Comparison of ENCODE assay signal across 13 cellular contexts in the genomic region with DNA sequence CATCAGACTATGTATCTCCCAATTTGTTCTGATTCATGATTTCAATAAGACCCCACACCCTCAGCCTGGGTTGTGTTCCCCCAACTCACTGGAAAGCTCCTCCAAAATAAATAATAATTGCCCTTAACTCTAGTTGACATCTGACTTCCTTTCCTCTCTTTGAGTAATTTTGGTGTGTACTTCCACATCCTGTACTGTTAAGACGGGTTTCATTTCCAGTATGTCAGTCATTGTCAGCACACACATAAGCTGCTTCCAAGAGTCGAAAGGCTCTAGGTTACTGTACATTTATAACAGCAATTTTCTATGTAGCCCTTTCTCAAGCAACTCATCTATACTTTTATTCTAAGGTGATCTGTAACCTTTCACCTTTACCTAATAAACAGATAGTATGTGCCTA. TPM values are rescaled to one million over a fixed set of nuclear protein-coding genes. Genes with fewer than 3 reads are reported as not detected.
DNase-seq lines count a peak whose midpoint lies in the region; TF ChIP-seq lines count a peak whose summit lies in the region.
"Had no signal": no experiment of that assay in that cellular context is flagged by ENCODE, and none has a peak within 500 bp of the region (broad histone marks: within the 10 kb centered on the region; RNA-seq: fewer than 3 reads in every experiment).

No MANE protein-coding gene starts in this region.

- H3K9me3 Mint-ChIP-seq in activated T-cell treated with anti-CD3 and anti-CD28 coated beads, Interleukin-2, amount 50 U/mL, for 24 hours, result no peaks in the 10 kb centered on the region
- H3K9me3 Mint-ChIP-seq: endodermal cell, WTC11 had no signal

- H3K4me1 ChIP-seq in Loucy (ENCODE audit: insufficient read depth, low read length, poor library complexity, severe bottlenecking) (peaks cover 65% of the 10 kb centered on the region), fibroblast of lung (ENCODE audit: control insufficient read depth, extremely low read depth, insufficient read depth, low read length) (peaks cover 13% of the 10 kb centered on the region), testis (peaks cover 4% of the 10 kb centered on the region)

- H3K27me3 Mint-ChIP-seq in activated T-cell treated with anti-CD3 and anti-CD28 coated beads, Interleukin-2, amount 50 U/mL, for 24 hours, result no peaks in the 10 kb centered on the region

- H4K20me1 ChIP-seq in Loucy (ENCODE audit: insufficient read depth, low read length, poor library complexity, severe bottlenecking), result no peaks in the 10 kb centered on the region
- H4K20me1 ChIP-seq in fibroblast of lung (ENCODE audit: control insufficient read depth, extremely low read depth, insufficient read depth, low read length), result no peaks in the 10 kb centered on the region

- peak overlapping the region; percentile 3 for H3K27ac Mint-ChIP-seq in activated T-cell treated with anti-CD3 and anti-CD28 coated beads, Interleukin-2, amount 50 U/mL, for 24 hours
- H3K27ac Mint-ChIP-seq: endodermal cell, WTC11 had no signal

- no peak overlapping the region for H3K4me3 Mint-ChIP-seq in activated T-cell treated with anti-CD3 and anti-CD28 coated beads, Interleukin-2, amount 50 U/mL, for 24 hours
- H3K4me3 Mint-ChIP-seq: endodermal cell, WTC11 had no signal

- TF ChIP-seq CTCF in Loucy (conservative IDR thresholded peaks at IDR 0.05; ENCODE audit: low read length) (no peak), fibroblast of lung (conservative IDR thresholded peaks at IDR 0.05 in 1 of 2, IDR thresholded peaks at IDR 0.05 in 1 of 2; ENCODE audit: low read depth in 1 of 2, low read length in 2 of 2) (no peak), testis (IDR thresholded peaks at IDR 0.05) (no peak)

- WGBS in testis, 2 donors, result 65 to 67% methylated on average over 2 of the region's 2 CpGs

- H3K9me2 ChIP-seq in Loucy (replicated peaks; ENCODE audit: low read depth, low read length), result no peaks in the 10 kb centered on the region

- no peaks in the 10 kb centered on the region for H3K27me3 ChIP-seq in Loucy (ENCODE audit: insufficient read depth, low read length, poor library complexity, severe bottlenecking)
- no peaks in the 10 kb centered on the region for H3K27me3 ChIP-seq in fibroblast of lung (ENCODE audit: control insufficient read depth, insufficient read depth, low read length)
- no peaks in the 10 kb centered on the region for H3K27me3 ChIP-seq in testis

- H3K36me3 ChIP-seq in Loucy (ENCODE audit: insufficient read depth, low read length) (no peaks in the 10 kb centered on the region), fibroblast of lung (ENCODE audit: control insufficient read depth, insufficient read depth, low read length) (no peaks in the 10 kb centered on the region), testis (ENCODE audit: low read depth, missing control alignments) (no peaks in the 10 kb centered on the region)

- peak overlapping the region; percentile 63 for H3K4me2 ChIP-seq in Loucy (ENCODE audit: low read depth, low read length, poor library complexity, severe bottlenecking)
- peak overlapping the region; percentile 73 for H3K4me2 ChIP-seq in fibroblast of lung (ENCODE audit: extremely low read depth, insufficient read depth, low read length)

- no peak for DNase-seq in activated T-cell treated with anti-CD3 and anti-CD28 coated beads, Interleukin-2, amount 50 U/mL, for 24 hours
- no peak for DNase-seq in activated T-cell treated with anti-CD3 and anti-CD28 coated beads, Interleukin-2, amount 50 U/mL, for 1 hour
- DNase-seq in fibroblast of lung (ENCODE audit: low read depth in 2 of 2) (peak in 1 of 2 donors; percentile 31), testis (no peak), kidney glomerular epithelial cell (lab: John Stamatoyannopoulos, UW) (no peak), NCI-H1092 treated with DMSO at 0.1 percent for 48 hours (lab: John Stamatoyannopoulos, UW) (no peak), COLO668 (lab: John Stamatoyannopoulos, UW; ENCODE audit: unreplicated experiment) (no peak)
- DNase-seq: activated naive CD4-positive, alpha-beta T cell treated with anti-CD3 and anti-CD28 coated beads, Interleukin-2, amount 50 U/mL, for 16 hours; endodermal cell had no signal

- H3K9me3 ChIP-seq in Loucy (ENCODE audit: insufficient read depth, low read depth, low read length), result no peaks in the 10 kb centered on the region
- no peaks in the 10 kb centered on the region for H3K9me3 ChIP-seq in fibroblast of lung (ENCODE audit: control insufficient read depth, insufficient read depth, low read depth, low read length)
- no peaks in the 10 kb centered on the region for H3K9me3 ChIP-seq in testis
- H3K9me3 ChIP-seq: A549 had no signal

- H2AFZ ChIP-seq in Loucy (ENCODE audit: low read length), result peak overlapping the region; percentile 53; the same call in 1 of the 2 replicates
- H2AFZ ChIP-seq in fibroblast of lung (ENCODE audit: low read length), result peak overlapping the region; percentile 13

- peaks cover 41% of the 10 kb centered on the region for H3K4me1 Mint-ChIP-seq in activated T-cell treated with anti-CD3 and anti-CD28 coated beads, Interleukin-2, amount 50 U/mL, for 24 hours (ENCODE audit: low read depth)

- H3K27ac ChIP-seq in fibroblast of lung (ENCODE audit: insufficient read depth, low read length) (peak overlapping the region; percentile 17), testis (peak overlapping the region; percentile 58 to 74)
- H3K27ac ChIP-seq: A549 had no signal

- H3F3A ChIP-seq in Loucy (ENCODE audit: low read depth), result no peaks in the 10 kb centered on the region; the same call in 1 of the 2 replicates

- H3K79me2 ChIP-seq in Loucy (ENCODE audit: insufficient read depth, low read length) (no peaks in the 10 kb centered on the region), fibroblast of lung (ENCODE audit: control insufficient read depth, insufficient read depth, low read length) (no peaks in the 10 kb centered on the region)

- TF ChIP-seq POLR2A in testis (IDR thresholded peaks at IDR 0.05), result no peak

- no peaks in the 10 kb centered on the region for H3K36me3 Mint-ChIP-seq in activated T-cell treated with anti-CD3 and anti-CD28 coated beads, Interleukin-2, amount 50 U/mL, for 24 hours (ENCODE audit: low read depth)
- H3K36me3 Mint-ChIP-seq: WTC11 had no signal

- intact Hi-C loops in testis (cut with DNase I; ENCODE audit: low total_unique reads), result no loop called here

- H3K9ac ChIP-seq in Loucy (ENCODE audit: low read depth, low read length, poor library complexity, severe bottlenecking), result peak overlapping the region; percentile 61
- H3K9ac ChIP-seq in fibroblast of lung (ENCODE audit: insufficient read depth, low read length), result no peak overlapping the region

- peak overlapping the region; percentile 40 for H3K4me3 ChIP-seq in Loucy (ENCODE audit: low read length, poor library complexity, severe bottlenecking)
- peak overlapping the region in 3 of 4 experiments; percentile 48 to 57 (median 53) for H3K4me3 ChIP-seq in fibroblast of lung (replicated peaks in 1 of 4; ENCODE audit: control extremely low read depth in 1 of 4, insufficient read depth in 1 of 4, low read depth in 3 of 4, low read length in 4 of 4)
- no peak overlapping the region for H3K4me3 ChIP-seq in testis
- H3K4me3 ChIP-seq: A549 had no signal

RNA-seq across cellular contexts. Expression of gene C1QTNF7, which starts 52.1 kb away (rescaled TPM):
- total RNA-seq in fibroblast of lung, result 1.5 and 3.0 TPM in 2 replicates
- 2.8 and 4.9 TPM in 2 replicates for polyA plus RNA-seq in fibroblast of lung
- 0.77 and 2.7 TPM in 2 replicates for polyA plus RNA-seq in fibroblast of lung (2012)
- polyA minus RNA-seq in fibroblast of lung (ENCODE audit: low replicate concordance), result 0.75 TPM in 1 of 2 replicates, not detected in the other
- 1 to 10 TPM; 5.1 to 8.1 TPM for total RNA-seq in testis
- polyA plus RNA-seq in testis (ENCODE audit: insufficient read depth, low read depth, low replicate concordance), result 1.7 TPM
- total RNA-seq: endodermal cell had no signal
- polyA plus RNA-seq: A549, keratinocyte had no signal

Comparison
In these comparisons a context has a peak if more than half of its experiments do, and no peak if none do; other contexts are left out.
1. H3K4me3 ChIP-seq: peak in Loucy (single experiment) and fibroblast of lung (3 of 4); none in testis (0 of 2).